ENCODE assay signal across 1 cellular context in the genomic region with DNA sequence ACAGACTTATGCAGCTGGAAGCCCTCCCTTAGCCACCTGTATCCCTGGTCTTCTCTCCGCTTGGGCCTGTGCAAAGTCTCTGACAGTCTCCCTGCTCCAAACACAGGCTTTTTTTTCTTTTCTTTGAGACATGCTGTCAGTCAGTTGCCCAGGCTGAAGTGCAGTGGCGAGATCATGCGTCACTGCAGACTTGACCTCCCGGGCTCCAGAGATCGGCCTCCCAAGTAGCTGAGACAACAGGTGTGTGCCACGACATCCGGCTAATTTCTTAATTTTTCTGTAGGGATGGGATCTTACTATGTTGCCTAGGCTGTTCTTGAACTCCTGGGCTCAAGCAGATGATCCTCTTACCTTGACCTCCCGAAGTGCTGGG.
TF ChIP-seq lines count a peak whose summit lies in the region.

No MANE protein-coding gene starts in this region.

TF ChIP-seq in K562, 482 proteins besides CTCF, POLR2A, EP300 and RAD21:
- TF ChIP-seq ARID1B (IDR thresholded peaks at IDR 0.05) (no peak), MEF2D (tag; conservative IDR thresholded peaks at IDR 0.05; ENCODE audit: low read depth) (no peak), GTF2F1 (IDR thresholded peaks at IDR 0.05; ENCODE audit: low read depth, low read length) (no peak), ZNF696 (CRISPR knock-in tag; conservative IDR thresholded peaks at IDR 0.05) (no peak), NR1H2 (CRISPR knock-in tag; IDR thresholded peaks at IDR 0.05) (no peak), NBN (IDR thresholded peaks at IDR 0.05; ENCODE audit: low read depth) (no peak), ZNF232 (CRISPR knock-in tag; IDR thresholded peaks at IDR 0.05) (no peak), MEIS2 (IDR thresholded peaks at IDR 0.05; ENCODE audit: partially characterized antibody) (no peak), ZNF347 (CRISPR knock-in tag; IDR thresholded peaks at IDR 0.05; ENCODE audit: low read depth) (no peak), CAMTA2 (CRISPR knock-in tag; conservative IDR thresholded peaks at IDR 0.05) (no peak), EGR1 (conservative IDR thresholded peaks at IDR 0.05) (no peak), COPS2 (conservative IDR thresholded peaks at IDR 0.05) (no peak), ZSCAN29 (IDR thresholded peaks at IDR 0.05) (no peak), BACH1 (tag; IDR thresholded peaks at IDR 0.05) (no peak), SAFB (IDR thresholded peaks at IDR 0.05; ENCODE audit: borderline replicate concordance, low read depth, low read length) (no peak)
- TF ChIP-seq, protein P1, sequence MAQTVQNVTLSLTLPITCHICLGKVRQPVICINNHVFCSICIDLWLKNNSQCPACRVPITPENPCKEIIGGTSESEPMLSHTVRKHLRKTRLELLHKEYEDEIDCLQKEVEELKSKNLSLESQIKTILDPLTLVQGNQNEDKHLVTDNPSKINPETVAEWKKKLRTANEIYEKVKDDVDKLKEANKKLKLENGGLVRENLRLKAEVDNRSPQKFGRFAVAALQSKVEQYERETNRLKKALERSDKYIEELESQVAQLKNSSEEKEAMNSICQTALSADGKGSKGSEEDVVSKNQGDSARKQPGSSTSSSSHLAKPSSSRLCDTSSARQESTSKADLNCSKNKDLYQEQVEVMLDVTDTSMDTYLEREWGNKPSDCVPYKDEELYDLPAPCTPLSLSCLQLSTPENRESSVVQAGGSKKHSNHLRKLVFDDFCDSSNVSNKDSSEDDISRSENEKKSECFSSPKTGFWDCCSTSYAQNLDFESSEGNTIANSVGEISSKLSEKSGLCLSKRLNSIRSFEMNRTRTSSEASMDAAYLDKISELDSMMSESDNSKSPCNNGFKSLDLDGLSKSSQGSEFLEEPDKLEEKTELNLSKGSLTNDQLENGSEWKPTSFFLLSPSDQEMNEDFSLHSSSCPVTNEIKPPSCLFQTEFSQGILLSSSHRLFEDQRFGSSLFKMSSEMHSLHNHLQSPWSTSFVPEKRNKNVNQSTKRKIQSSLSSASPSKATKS (CRISPR knock-in tag; IDR thresholded peaks at IDR 0.05) = no peak
